ENCODE assay signal across 17 cellular contexts in genomic region chr18:71115261-71115660, GRCh38.
A peak's percentile ranks its signal among the peaks of the same experiment; 100 is the strongest.
DNase-seq lines count a peak whose midpoint lies in the region; ATAC-seq, FAIRE-seq and TF ChIP-seq lines count a peak whose summit lies in the region.
"Had no signal": no experiment of that assay in that cellular context is flagged by ENCODE, and none has a peak within 500 bp of the region (broad histone marks: within the 10 kb centered on the region; RNA-seq: fewer than 3 reads in every experiment).

No MANE protein-coding gene starts in this region.

- FAIRE-seq in HepG2 (lab: Jason Lieb, UNC) = no peak
- FAIRE-seq: A204.1, K562 had no signal

- no peak for DNase-seq in right lobe of liver
- no peak for DNase-seq in HepG2 (ENCODE audit: low spot score)
- DNase-seq in NCI-H748 (lab: John Stamatoyannopoulos, UW; ENCODE audit: unreplicated experiment) = peak; percentile 94
- DNase-seq in dermis blood vessel endothelial cell = peak; percentile 53
- DNase-seq in cerebellar nuclear complex (lab: John Stamatoyannopoulos, UW) = no peak
- DNase-seq in activated CD4-positive, alpha-beta T cell treated with anti-CD3 and anti-CD28 coated beads for 48 hours = no peak
- no peak for DNase-seq in nephron progenitor cell
- no peak for DNase-seq in NCI-H69 (lab: John Stamatoyannopoulos, UW)
- DNase-seq: Caco-2; CD4-positive, CD25-positive, alpha-beta regulatory T cell; HCEC 1CT; NCI-H1436; NCI-H524; SW 1271 had no signal

- no peaks in the 10 kb centered on the region for H3K36me3 ChIP-seq in right lobe of liver
- no peaks in the 10 kb centered on the region for H3K36me3 ChIP-seq in HepG2 (replicated peaks in 1 of 2; ENCODE audit: control insufficient read depth in 1 of 2, insufficient read depth in 2 of 2, low read length in 2 of 2)

- H3K4me3 ChIP-seq in right lobe of liver (no peak overlapping the region), HepG2 (replicated peaks in 1 of 3; ENCODE audit: insufficient read depth in 1 of 3, low read depth in 2 of 3, low read length in 3 of 3) (no peak overlapping the region)
- H3K4me3 ChIP-seq: K562 had no signal

- no peak overlapping the region for H3K27ac Mint-ChIP-seq in nephron progenitor cell
- H3K27ac Mint-ChIP-seq: CD4-positive, CD25-positive, alpha-beta regulatory T cell had no signal

- BruUV-seq in HepG2 (replicated peaks; lab: Mats Ljungman, UMichigan) = no TSS peak

- H3K9me3 ChIP-seq in right lobe of liver = no peaks in the 10 kb centered on the region
- H3K9me3 ChIP-seq in HepG2 (ENCODE audit: low read length) = no peaks in the 10 kb centered on the region
- H3K9me3 ChIP-seq: Caco-2 had no signal

- peaks cover 4% of the 10 kb centered on the region for H3K9me3 Mint-ChIP-seq in nephron progenitor cell

- WGBS in right lobe of liver (ENCODE audit: insufficient coverage, low coverage, low lambda C conversion rate, missing lambda C conversion rate) = 50% methylated on average over 6 of the region's 8 CpGs
- WGBS in HepG2 (ENCODE audit: low lambda C conversion rate) = 17% methylated on average over 8 of the region's 8 CpGs

- no peaks in the 10 kb centered on the region for H3K4me1 ChIP-seq in right lobe of liver
- no peaks in the 10 kb centered on the region for H3K4me1 ChIP-seq in HepG2 (ENCODE audit: insufficient read depth, low read length)
- H3K4me1 ChIP-seq: Caco-2 had no signal

- no peak overlapping the region for H3K4me3 Mint-ChIP-seq in nephron progenitor cell
- H3K4me3 Mint-ChIP-seq: CD4-positive, CD25-positive, alpha-beta regulatory T cell had no signal

- CTCF ChIA-PET in HepG2 (lab: Yijun Ruan, JAX; ENCODE audit: low intra/inter-chr PET ratio, low total read pairs) = no interaction called here

- no peaks in the 10 kb centered on the region for H4K20me1 ChIP-seq in HepG2 (ENCODE audit: insufficient read depth, low read length)

- no peak overlapping the region for H2AFZ ChIP-seq in HepG2 (ENCODE audit: low read length)

- no peaks in the 10 kb centered on the region for H3K4me1 Mint-ChIP-seq in nephron progenitor cell
- H3K4me1 Mint-ChIP-seq: CD4-positive, CD25-positive, alpha-beta regulatory T cell had no signal

- in situ Hi-C loops in HepG2 (cut with HindIII; ENCODE audit: extremely low pct_ligation_motif_present, low pct_unique_long_range_greater_than_20kb) = no loop called here

- no peak for TF ChIP-seq CTCF in right lobe of liver (IDR thresholded peaks at IDR 0.05)
- no peak for TF ChIP-seq CTCF in HepG2 (CRISPR knock-in tag; IDR thresholded peaks at IDR 0.05)
- no peak for TF ChIP-seq CTCF in nephron progenitor cell (IDR thresholded peaks at IDR 0.05)

- no peak for TF ChIP-seq POLR2A in right lobe of liver (IDR thresholded peaks at IDR 0.05)
- no peak for TF ChIP-seq POLR2A in HepG2 (IDR thresholded peaks at IDR 0.05; ENCODE audit: insufficient read depth in 1 of 2, low read depth in 2 of 2, low read length in 2 of 2)

- H3K27me3 ChIP-seq in right lobe of liver (no peaks in the 10 kb centered on the region), HepG2 (ENCODE audit: control insufficient read depth in 1 of 2, insufficient read depth in 2 of 2, low read length in 2 of 2) (no peaks in the 10 kb centered on the region; a peak in 1 of 5 replicates)

- POLR2A ChIA-PET in HepG2 (lab: Yijun Ruan, JAX) = no interaction called here

- ATAC-seq in right lobe of liver = peak; percentile 40 to 77 (median 48)
- ATAC-seq in HepG2 = no peak
- ATAC-seq: K562 had no signal

- no peak overlapping the region for H3K4me2 ChIP-seq in HepG2 (ENCODE audit: low read depth, low read length)

- H3K36me3 Mint-ChIP-seq in nephron progenitor cell (ENCODE audit: low read depth) = no peaks in the 10 kb centered on the region
- H3K36me3 Mint-ChIP-seq: CD4-positive, CD25-positive, alpha-beta regulatory T cell had no signal

- TF ChIP-seq EP300 in HepG2 (IDR thresholded peaks at IDR 0.05; ENCODE audit: low read depth in 2 of 2, low read length in 2 of 2) (no peak), HepG2 (CRISPR knock-in tag; IDR thresholded peaks at IDR 0.05; ENCODE audit: borderline replicate concordance) (no peak)

- H3K27ac ChIP-seq in right lobe of liver (peak overlapping the region in 1 of 3 donors; percentile 1), HepG2 (ENCODE audit: extremely low read length, insufficient read depth, low read length) (no peak overlapping the region)
- H3K27ac ChIP-seq: RWPE1 had no signal

- intact Hi-C loops in right lobe of liver (cut with DNase I) (no loop called here), HepG2 (cut with micrococcal nuclease; ENCODE audit: unreplicated experiment) (no loop called here)

- H3K9ac ChIP-seq in HepG2 (ENCODE audit: insufficient read depth, low read depth, low read length) = no peak overlapping the region

- H3K27me3 Mint-ChIP-seq in nephron progenitor cell (ENCODE audit: low read depth, poor library complexity) = no peaks in the 10 kb centered on the region
- H3K27me3 Mint-ChIP-seq: CD4-positive, CD25-positive, alpha-beta regulatory T cell had no signal

- TF ChIP-seq RAD21 in HepG2 (CRISPR knock-in tag; IDR thresholded peaks at IDR 0.05) = no peak

- no peaks in the 10 kb centered on the region for H3K79me2 ChIP-seq in HepG2 (ENCODE audit: insufficient read depth, low read length)

TF ChIP-seq in HepG2, 621 proteins besides CTCF, POLR2A, EP300 and RAD21 (continues in another document):
- TF ChIP-seq ZBTB38 (CRISPR knock-in tag; IDR thresholded peaks at IDR 0.05) (no peak), ZNF282 (IDR thresholded peaks at IDR 0.05; ENCODE audit: partially characterized antibody) (no peak), ZNF10 (CRISPR knock-in tag; IDR thresholded peaks at IDR 0.05; ENCODE audit: borderline replicate concordance, low read depth) (no peak), MAF1 (CRISPR knock-in tag; IDR thresholded peaks at IDR 0.05; ENCODE audit: borderline replicate concordance) (no peak), ZNF362 (CRISPR knock-in tag; IDR thresholded peaks at IDR 0.05; ENCODE audit: borderline replicate concordance) (no peak), ARID3A (IDR thresholded peaks at IDR 0.05; ENCODE audit: low read depth, low read length) (no peak), NR0B2 (CRISPR knock-in tag; IDR thresholded peaks at IDR 0.05) (no peak), BATF2 (CRISPR knock-in tag; IDR thresholded peaks at IDR 0.05) (no peak), ZNF775 (CRISPR knock-in tag; IDR thresholded peaks at IDR 0.05; ENCODE audit: borderline replicate concordance) (no peak), BCL6 (CRISPR knock-in tag; IDR thresholded peaks at IDR 0.05) (no peak), ZNF766 (CRISPR knock-in tag; IDR thresholded peaks at IDR 0.05; ENCODE audit: borderline replicate concordance) (no peak), ZBTB7B (CRISPR knock-in tag; IDR thresholded peaks at IDR 0.05) (no peak), ZNF460 (CRISPR knock-in tag; IDR thresholded peaks at IDR 0.05; ENCODE audit: borderline replicate concordance) (no peak), FOSL2 (CRISPR knock-in tag; IDR thresholded peaks at IDR 0.05) (no peak)

Comparison
In these comparisons a context has a peak if more than half of its experiments do, and no peak if none do; other contexts are left out.
1. DNase-seq: peak in NCI-H748 (single experiment) and dermis blood vessel endothelial cell (single experiment); none in right lobe of liver (0 of 3), HepG2 (single experiment), cerebellar nuclear complex (0 of 2), activated CD4-positive, alpha-beta T cell treated with anti-CD3 and anti-CD28 coated beads for 48 hours (single experiment), nephron progenitor cell (single experiment) and NCI-H69 (single experiment).